9 cellular contexts compared by ENCODE assay signal in genomic region chr13:39016789-39017188, GRCh38. TPM values are rescaled to one million over a fixed set of nuclear protein-coding genes. Genes with fewer than 3 reads are reported as not detected.
DNase-seq lines count a peak whose midpoint lies in the region; ATAC-seq and TF ChIP-seq lines count a peak whose summit lies in the region.
"Had no signal": no experiment of that assay in that cellular context is flagged by ENCODE, and none has a peak within 500 bp of the region (broad histone marks: within the 10 kb centered on the region; RNA-seq: fewer than 3 reads in every experiment).

No MANE protein-coding gene starts in this region.

- H3K9me3 ChIP-seq in PC-3 (ENCODE audit: low read length) (no peaks in the 10 kb centered on the region), endodermal cell (ENCODE audit: control insufficient read depth, low read length) (no peaks in the 10 kb centered on the region), neural cell (ENCODE audit: low read length) (no peaks in the 10 kb centered on the region)
- H3K9me3 ChIP-seq: BLaER1 treated with 17β-estradiol and CSF1 and Interleukin-3, amounts not matched to agents 10 nM and 100 nM had no signal

- intact Hi-C loops in PC-3 (cut with micrococcal nuclease): loop anchor here (2.0 kb wide), 2 partner anchors 42 to 150 kb away; no protein-coding TSS in a partner anchor

- H3K79me2 ChIP-seq in PC-3 (ENCODE audit: low read length): no peaks in the 10 kb centered on the region
- H3K79me2 ChIP-seq in neural cell (replicated peaks; ENCODE audit: insufficient read depth, low read length): no peaks in the 10 kb centered on the region

- H3K9ac ChIP-seq in PC-3 (ENCODE audit: low read length) (no peak overlapping the region), endodermal cell (ENCODE audit: extremely low read depth, low read length, poor library complexity, severe bottlenecking) (no peak overlapping the region), neural cell (ENCODE audit: low read length) (no peak overlapping the region)
- H3K9ac ChIP-seq: BLaER1 treated with 17β-estradiol and CSF1 and Interleukin-3, amounts not matched to agents 10 nM and 100 nM had no signal

- DNase-seq in NCI-H1105 treated with DMSO at 0.1 percent for 48 hours (lab: John Stamatoyannopoulos, UW) (peak; percentile 9), NCI-H1105 (lab: John Stamatoyannopoulos, UW) (no peak), PC-3 (peak; percentile 43), endodermal cell (peak; percentile 52)

- H3K27me3 Mint-ChIP-seq in endodermal cell (ENCODE audit: insufficient read depth): no peaks in the 10 kb centered on the region

- H3K9me2 ChIP-seq in PC-3 (replicated peaks; ENCODE audit: low read length) (no peaks in the 10 kb centered on the region), neural cell (ENCODE audit: insufficient read depth, low read length) (no peaks in the 10 kb centered on the region)

- peaks cover 49% of the 10 kb centered on the region for H3K36me3 Mint-ChIP-seq in endodermal cell (ENCODE audit: low read depth)

- H3K27ac ChIP-seq in PC-3 (ENCODE audit: low read length) (no peak overlapping the region), endodermal cell (ENCODE audit: low read depth, low read length) (no peak overlapping the region), neural cell (ENCODE audit: low read length) (no peak overlapping the region)
- H3K27ac ChIP-seq: BLaER1 treated with 17β-estradiol and CSF1 and Interleukin-3, amounts not matched to agents 10 nM and 100 nM had no signal

- CTCF ChIA-PET in PC-3 (lab: Charles Lee): no interaction called here

- TF ChIP-seq CTCF in PC-3 (conservative IDR thresholded peaks at IDR 0.05; ENCODE audit: low read depth, low read length) (peak; percentile 63), endodermal cell (conservative IDR thresholded peaks at IDR 0.05) (peak; percentile 78), neural cell (IDR thresholded peaks at IDR 0.05; ENCODE audit: poor library complexity, severe bottlenecking) (peak; percentile 79)

- no TSS peak for BruUV-seq in PC-3 (replicated peaks; lab: Mats Ljungman, UMichigan)

- H3K4me1 Mint-ChIP-seq in endodermal cell: no peaks in the 10 kb centered on the region

- ATAC-seq in GM19351 (IDR thresholded peaks at IDR 0.05; ENCODE audit: unreplicated experiment): peak; percentile 78
- peak; percentile 76 for ATAC-seq in HG03135 (IDR thresholded peaks at IDR 0.05; ENCODE audit: unreplicated experiment)
- ATAC-seq in PC-3: peak; percentile 38; the same call in 1 of the 2 replicates
- no peak for ATAC-seq in GM19397 (IDR thresholded peaks at IDR 0.05; ENCODE audit: unreplicated experiment)

- H3K4me2 ChIP-seq in PC-3 (ENCODE audit: low read length): no peak overlapping the region
- no peak overlapping the region for H3K4me2 ChIP-seq in neural cell (ENCODE audit: low read length)
- H3K4me2 ChIP-seq: BLaER1 treated with 17β-estradiol and CSF1 and Interleukin-3, amounts not matched to agents 10 nM and 100 nM had no signal

- H4K20me1 ChIP-seq in PC-3 (ENCODE audit: low read length): no peaks in the 10 kb centered on the region
- H4K20me1 ChIP-seq in neural cell (ENCODE audit: insufficient read depth): no peaks in the 10 kb centered on the region

- 40 to 46% methylated on average over 2 of the region's 2 CpGs for WGBS in endodermal cell (ENCODE audit: insufficient coverage in 1 of 2, insufficient read length in 1 of 2), 2 experiments

- H3F3A ChIP-seq in PC-3 (ENCODE audit: low read length, unreplicated experiment): no peaks in the 10 kb centered on the region
- no peaks in the 10 kb centered on the region for H3F3A ChIP-seq in neural cell (ENCODE audit: insufficient read depth, low read length, poor library complexity, severe bottlenecking)

- no peak overlapping the region for H2AFZ ChIP-seq in PC-3 (ENCODE audit: low read length)
- no peak overlapping the region for H2AFZ ChIP-seq in neural cell (ENCODE audit: low read depth, low read length)

- POLR2A ChIA-PET in PC-3 (lab: Charles Lee; ENCODE audit: unreplicated experiment): no interaction called here

- TF ChIP-seq RAD21 in neural cell (conservative IDR thresholded peaks at IDR 0.05): peak; percentile 79

- no peaks in the 10 kb centered on the region for H3K4me1 ChIP-seq in PC-3 (ENCODE audit: insufficient read depth, low read length)
- no peaks in the 10 kb centered on the region for H3K4me1 ChIP-seq in endodermal cell (ENCODE audit: control insufficient read depth, insufficient read depth, low read length)

- H3K4me3 ChIP-seq in PC-3 (ENCODE audit: low read length) (no peak overlapping the region), endodermal cell (ENCODE audit: low read length) (no peak overlapping the region), neural cell (ENCODE audit: low read length) (no peak overlapping the region)
- H3K4me3 ChIP-seq: BLaER1 treated with 17β-estradiol and CSF1 and Interleukin-3, amounts not matched to agents 10 nM and 100 nM had no signal

- no peak for TF ChIP-seq EP300 in neural cell (conservative IDR thresholded peaks at IDR 0.05; ENCODE audit: poor library complexity, severe bottlenecking)

- no peak overlapping the region for H3K27ac Mint-ChIP-seq in endodermal cell

- H3K36me3 ChIP-seq in PC-3 (ENCODE audit: low read depth, low read length) (peaks cover 27% of the 10 kb centered on the region), endodermal cell (ENCODE audit: control insufficient read depth, insufficient read depth, low read length) (peaks cover 69% of the 10 kb centered on the region), neural cell (ENCODE audit: insufficient read depth, low read length) (peaks cover 11% of the 10 kb centered on the region)

- H3K27me3 ChIP-seq in PC-3 (ENCODE audit: low read length) (no peaks in the 10 kb centered on the region), endodermal cell (ENCODE audit: control insufficient read depth, insufficient read depth, low read length, poor library complexity, severe bottlenecking) (no peaks in the 10 kb centered on the region), neural cell (ENCODE audit: insufficient read depth, low read depth, low read length) (no peaks in the 10 kb centered on the region)
- H3K27me3 ChIP-seq: BLaER1 treated with 17β-estradiol and CSF1 and Interleukin-3, amounts not matched to agents 10 nM and 100 nM had no signal

- no peak overlapping the region for H3K4me3 Mint-ChIP-seq in endodermal cell

- no peaks in the 10 kb centered on the region for H3K9me3 Mint-ChIP-seq in endodermal cell

TF ChIP-seq in neural cell, 6 proteins besides CTCF, POLR2A, EP300 and RAD21:
- TF ChIP-seq REST (IDR thresholded peaks at IDR 0.05; ENCODE audit: borderline replicate concordance): no peak
- peak; percentile 83 for TF ChIP-seq SMC3 (conservative IDR thresholded peaks at IDR 0.05; ENCODE audit: poor library complexity)
- TF ChIP-seq EZH2 (IDR thresholded peaks at IDR 0.05; ENCODE audit: borderline replicate concordance, insufficient read depth, low read length, poor library complexity, severe bottlenecking): no peak
- TF ChIP-seq POLR2AphosphoS5 (IDR thresholded peaks at IDR 0.05): no peak
- no peak for TF ChIP-seq TAF1 (IDR thresholded peaks at IDR 0.05; ENCODE audit: low read depth)
- TF ChIP-seq MXI1 (conservative IDR thresholded peaks at IDR 0.05; ENCODE audit: poor library complexity, severe bottlenecking): no peak

RNA-seq across cellular contexts. Expression of gene PROSER1, which starts 21.1 kb away (rescaled TPM):
- total RNA-seq in PC-3 (2014; rRNA removed) (6.6 and 14.6 TPM in 2 replicates), endodermal cell (10 to 100 TPM; 54.0 to 62.1 TPM)
- polyA plus RNA-seq in endodermal cell (2013, experiment 1 of 2): 52.4 TPM
- polyA plus RNA-seq in endodermal cell (2013, experiment 2 of 2): 45.0 TPM
- 28.2 and 38.2 TPM in 2 replicates for polyA plus RNA-seq in neural cell
- 41.9 and 66.6 TPM in 2 replicates for polyA minus RNA-seq in neural cell

RNA-seq across cellular contexts. Expression of gene NHLRC3, which starts 21.5 kb away (rescaled TPM):
- 3.3 and 10.6 TPM in 2 replicates for total RNA-seq in PC-3 (2014; rRNA removed)
- 10 to 100 TPM; 13.7 to 23.4 TPM for total RNA-seq in endodermal cell
- 23.2 TPM for polyA plus RNA-seq in endodermal cell (2013, experiment 1 of 2)
- polyA plus RNA-seq in endodermal cell (2013, experiment 2 of 2): 18.3 TPM
- polyA plus RNA-seq in neural cell: 57.5 and 66.5 TPM in 2 replicates
- 51.9 and 56.8 TPM in 2 replicates for polyA minus RNA-seq in neural cell

RNA-seq across cellular contexts. Expression of gene STOML3, which starts 26.2 kb away (rescaled TPM):
- total RNA-seq in PC-3 (2014; rRNA removed): not detected in 2 replicates
- total RNA-seq in endodermal cell: not detected
- polyA plus RNA-seq in endodermal cell (2013, experiment 1 of 2): 0.46 TPM
- 0.41 TPM for polyA plus RNA-seq in endodermal cell (2013, experiment 2 of 2)
- polyA plus RNA-seq in neural cell: not detected in 2 replicates
- polyA minus RNA-seq in neural cell: not detected in 2 replicates
